ENCODE assay signal across 8 cellular contexts in the genomic region with DNA sequence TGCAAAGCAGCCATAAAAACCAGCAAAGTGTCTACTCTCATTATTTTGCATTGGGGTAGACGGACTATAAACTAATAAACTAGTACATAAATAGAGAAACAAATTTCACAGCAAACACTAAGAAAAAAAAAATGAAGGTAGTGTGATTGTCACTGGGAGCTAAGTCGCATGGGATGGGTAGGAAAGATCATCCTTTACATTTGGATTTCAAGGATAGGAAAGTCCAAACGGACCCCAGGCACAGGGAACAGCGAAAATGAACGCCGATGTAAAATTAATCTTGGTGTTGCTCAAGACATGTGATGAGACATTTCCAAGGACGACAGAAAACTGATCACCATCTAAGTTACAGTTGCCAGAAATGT. TPM values are rescaled to one million over a fixed set of nuclear protein-coding genes. Genes with fewer than 3 reads are reported as not detected.
DNase-seq lines count a peak whose midpoint lies in the region; ATAC-seq and TF ChIP-seq lines count a peak whose summit lies in the region.

No MANE protein-coding gene starts in this region.

- H4K20me1 ChIP-seq in BLaER1 (peaks cover 67% of the 10 kb centered on the region), Karpas-422 (ENCODE audit: insufficient read depth, low read depth, low read length) (peaks cover 36% of the 10 kb centered on the region)

- 0 out of 2 replicates have a peak overlapping the region, but pooled peaks have one; percentile 15 for H3K9ac ChIP-seq in BLaER1
- H3K9ac ChIP-seq in Karpas-422 (ENCODE audit: low read length): peak overlapping the region; percentile 44

- peak overlapping the region; percentile 98 for H3K27ac ChIP-seq in BLaER1
- peak overlapping the region; percentile 42 for H3K27ac ChIP-seq in Karpas-422 (ENCODE audit: low read length)

- H3K79me2 ChIP-seq in Karpas-422 (ENCODE audit: low read length): peaks cover 75% of the 10 kb centered on the region

- peak overlapping the region; percentile 19 for H2AFZ ChIP-seq in Karpas-422 (ENCODE audit: low read length)

- DNase-seq in Karpas-422 (no peak), chondrocyte (ENCODE audit: low spot score) (no peak), globus pallidus (ENCODE audit: low spot score) (no peak), NCI-H187 (lab: John Stamatoyannopoulos, UW) (no peak), Ammon's horn (ENCODE audit: low spot score) (no peak)

- H3K36me3 ChIP-seq in BLaER1 (peaks cover 49% of the 10 kb centered on the region), Karpas-422 (ENCODE audit: insufficient read depth, low read length) (peaks cover 17% of the 10 kb centered on the region; the same call in 1 of the 2 replicates)

- peak overlapping the region; percentile 96 for H3K4me3 ChIP-seq in BLaER1
- peak overlapping the region; percentile 87; the same call in 1 of the 2 replicates for H3K4me3 ChIP-seq in Karpas-422 (ENCODE audit: low read length)

- H3K4me2 ChIP-seq in BLaER1 (peak overlapping the region; percentile 90), Karpas-422 (ENCODE audit: low read depth, low read length, poor library complexity, severe bottlenecking) (peak overlapping the region; percentile 55)

- H3K27ac Mint-ChIP-seq in chondrocyte (ENCODE audit: unreplicated experiment) (peak overlapping the region; percentile 98), nephron (peak overlapping the region; percentile 95 to 99 (median 99))

- no peaks in the 10 kb centered on the region for H3K27me3 Mint-ChIP-seq in chondrocyte (ENCODE audit: low read depth)
- no peaks in the 10 kb centered on the region for H3K27me3 Mint-ChIP-seq in nephron (ENCODE audit: low read depth)

- ATAC-seq in GM21367 (IDR thresholded peaks at IDR 0.05; ENCODE audit: unreplicated experiment): no peak

- H3K4me1 Mint-ChIP-seq in chondrocyte (ENCODE audit: low read depth) (peaks cover 44% of the 10 kb centered on the region), nephron (peaks cover 52% of the 10 kb centered on the region)

- no peak for TF ChIP-seq CTCF in chondrocyte (IDR thresholded peaks at IDR 0.05)
- TF ChIP-seq CTCF in nephron (IDR thresholded peaks at IDR 0.05; ENCODE audit: unreplicated experiment in 3 of 3): no peak

- H3K27me3 ChIP-seq in BLaER1 (no peaks in the 10 kb centered on the region), Karpas-422 (ENCODE audit: low read length) (no peaks in the 10 kb centered on the region)

- peak overlapping the region; percentile 81 for H3K4me3 Mint-ChIP-seq in chondrocyte (ENCODE audit: unreplicated experiment)
- peak overlapping the region; percentile 89 to 97 (median 95) for H3K4me3 Mint-ChIP-seq in nephron

- H3K9me3 Mint-ChIP-seq in chondrocyte (ENCODE audit: low read depth): no peaks in the 10 kb centered on the region
- H3K9me3 Mint-ChIP-seq in nephron: no peaks in the 10 kb centered on the region

- H3K36me3 Mint-ChIP-seq in chondrocyte (ENCODE audit: low read depth): no peaks in the 10 kb centered on the region
- H3K36me3 Mint-ChIP-seq in nephron (ENCODE audit: low read depth): peaks cover 16% of the 10 kb centered on the region

- H3K9me3 ChIP-seq in BLaER1 (no peaks in the 10 kb centered on the region), Karpas-422 (ENCODE audit: low read length) (no peaks in the 10 kb centered on the region)

- H3K4me1 ChIP-seq in BLaER1 (peaks cover 83% of the 10 kb centered on the region), Karpas-422 (ENCODE audit: low read length) (peaks cover 70% of the 10 kb centered on the region)

- no peaks in the 10 kb centered on the region for H3K9me2 ChIP-seq in Karpas-422 (replicated peaks; ENCODE audit: insufficient read depth, low read length)

RNA-seq across cellular contexts. Expression of a gene that starts 0.7 kb away (rescaled TPM):
- 31.2 and 55.8 TPM in 2 replicates for total RNA-seq in Karpas-422 (2014; rRNA removed; shearing (Covaris generic); ENCODE audit: low replicate concordance)
- 36.6 to 42.2 TPM (median 37.7 TPM) in 3 replicates for total RNA-seq in chondrocyte

RNA-seq across cellular contexts. Expression of a gene that starts 1.5 kb away (rescaled TPM):
- total RNA-seq in Karpas-422 (2014; rRNA removed; shearing (Covaris generic); ENCODE audit: low replicate concordance): 57.0 and 148 TPM in 2 replicates
- total RNA-seq in chondrocyte: 46.9 to 78.0 TPM (median 48.4 TPM) in 3 replicates

RNA-seq across cellular contexts. Expression of a gene that starts 35.9 kb away (rescaled TPM):
- 2.6 and 4.0 TPM in 2 replicates for total RNA-seq in Karpas-422 (2014; rRNA removed; shearing (Covaris generic); ENCODE audit: low replicate concordance)
- total RNA-seq in chondrocyte: 4.1 to 4.5 TPM (median 4.4 TPM) in 3 replicates

RNA-seq across cellular contexts. Expression of a gene that starts 43.9 kb away (rescaled TPM):
- total RNA-seq in Karpas-422 (2014; rRNA removed; shearing (Covaris generic); ENCODE audit: low replicate concordance): 28.6 and 55.3 TPM in 2 replicates
- total RNA-seq in chondrocyte: 28.2 to 34.0 TPM (median 32.7 TPM) in 3 replicates

RNA-seq across cellular contexts. Expression of a gene that starts 57.5 kb away (rescaled TPM):
- total RNA-seq in Karpas-422 (2014; rRNA removed; shearing (Covaris generic); ENCODE audit: low replicate concordance): 1.4 TPM in 2 replicates
- total RNA-seq in chondrocyte: 7.4 to 9.2 TPM (median 8.5 TPM) in 3 replicates
